ENCODE assay signal across 18 cellular contexts in the genomic region with DNA sequence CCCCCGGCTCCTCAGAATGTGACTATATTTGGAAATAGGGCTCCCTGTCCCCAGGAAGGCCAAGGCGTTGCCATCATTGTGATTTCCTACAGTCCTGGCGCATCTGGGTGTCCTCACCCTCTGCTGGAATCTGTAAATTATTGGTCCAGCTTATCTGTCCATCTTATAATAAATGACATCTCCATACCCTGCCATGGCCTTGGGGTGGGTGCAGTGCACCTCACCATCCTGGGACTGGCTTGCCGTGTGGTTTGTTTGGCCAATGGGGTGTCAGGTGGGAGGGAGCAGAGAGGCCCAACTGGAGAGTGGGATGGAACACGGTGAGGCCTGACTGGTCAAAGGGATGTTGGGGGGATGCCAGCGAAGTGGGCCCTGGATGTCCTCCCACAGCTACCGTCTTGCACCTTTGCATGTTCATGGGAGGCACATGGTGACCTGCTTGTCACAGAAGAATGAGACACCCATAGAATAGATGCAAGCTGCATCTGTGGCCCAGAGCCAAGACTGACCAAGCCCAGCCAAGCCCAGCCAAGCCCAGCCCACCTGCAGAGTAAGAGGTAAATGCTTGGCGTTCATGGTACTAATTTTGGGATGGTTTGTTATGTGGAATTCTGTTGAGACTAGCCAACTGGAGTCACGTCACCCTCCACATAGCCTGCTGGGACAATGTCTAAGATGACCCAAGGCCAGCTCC. TPM values are rescaled to one million over a fixed set of nuclear protein-coding genes. Genes with fewer than 3 reads are reported as not detected.
DNase-seq lines count a peak whose midpoint lies in the region; ATAC-seq, FAIRE-seq and TF ChIP-seq lines count a peak whose summit lies in the region.
"Had no signal": no experiment of that assay in that cellular context is flagged by ENCODE, and none has a peak within 500 bp of the region (broad histone marks: within the 10 kb centered on the region; RNA-seq: fewer than 3 reads in every experiment).

No MANE protein-coding gene starts in this region.

- H3K9ac ChIP-seq in K562 (ENCODE audit: insufficient read depth in 1 of 2, low read depth in 2 of 2, low read length in 2 of 2): peak overlapping the region; percentile 45 to 64; a peak in 2 of 4 replicates

- H3K9me3 ChIP-seq in K562 (replicated peaks; ENCODE audit: control insufficient read depth, insufficient read depth, low read depth, low read length) (no peaks in the 10 kb centered on the region), psoas muscle (no peaks in the 10 kb centered on the region), esophagus squamous epithelium (no peaks in the 10 kb centered on the region)
- H3K9me3 ChIP-seq: Caco-2, esophagus muscularis mucosa, left lung, upper lobe of left lung had no signal

- ATAC-seq in GM21717 (IDR thresholded peaks at IDR 0.05; ENCODE audit: unreplicated experiment) (peak; percentile 7), K562 (peak; percentile 10; the same call in 1 of the 3 replicates), psoas muscle (peak in 3 of 4 donors; percentile 13 to 35 (median 16)), HG02973 (IDR thresholded peaks at IDR 0.05; ENCODE audit: unreplicated experiment) (no peak)

- peaks cover 4% of the 10 kb centered on the region; the same call in 2 of the 3 replicates for H3K79me2 ChIP-seq in K562 (ENCODE audit: control insufficient read depth, insufficient read depth, low read length)

- H3K4me2 ChIP-seq in K562 (ENCODE audit: insufficient read depth, low read length): peak overlapping the region; percentile 55; the same call in 1 of the 2 replicates

- no peak for TF ChIP-seq POLR2A in K562 (conservative IDR thresholded peaks at IDR 0.05)
- TF ChIP-seq POLR2A in esophagus squamous epithelium (IDR thresholded peaks at IDR 0.05): no peak

- H4K20me1 ChIP-seq in K562 (replicated peaks; ENCODE audit: control insufficient read depth, insufficient read depth, low read length): no peaks in the 10 kb centered on the region; the same call in 1 of the 2 replicates

- peak; percentile 9 for DNase-seq in M059J (ENCODE audit: low read depth)
- no peak for DNase-seq in K562 (ENCODE audit: extremely low read depth in 1 of 4, low spot score in 3 of 4)
- DNase-seq in psoas muscle: no peak
- DNase-seq in DMS 273 (lab: John Stamatoyannopoulos, UW; ENCODE audit: unreplicated experiment): no peak
- no peak for DNase-seq in NCI-H446 treated with DMSO at 0.1 percent for 48 hours (lab: John Stamatoyannopoulos, UW)
- no peak for DNase-seq in esophagus squamous epithelium (lab: John Stamatoyannopoulos, UW)
- DNase-seq: activated CD8-positive, alpha-beta memory T cell treated with anti-CD3 and anti-CD28 coated beads, Interleukin-2, amount 50 U/mL, for 4 hours; activated gamma-delta T cell; Caco-2; effector memory CD4-positive, alpha-beta T cell; H9; NCI-H1694; RPMI8226; upper lobe of left lung had no signal

- H3K36me3 ChIP-seq in K562 (ENCODE audit: control insufficient read depth, insufficient read depth, low read length) (peaks cover 16% of the 10 kb centered on the region; the same call in 1 of the 3 replicates), psoas muscle (ENCODE audit: insufficient read depth in 1 of 2, low read depth in 1 of 2) (no peaks in the 10 kb centered on the region), esophagus squamous epithelium (peaks cover 0 to 7% (median 0%) of the 10 kb centered on the region in 3 donors)
- H3K36me3 ChIP-seq: upper lobe of left lung had no signal

- WGBS in K562 (ENCODE audit: insufficient coverage, low coverage, missing lambda C conversion rate): 46% methylated on average over 6 of the region's 9 CpGs
- 80 to 92% (median 91%) methylated on average over 9 of the region's 9 CpGs for WGBS in psoas muscle, 3 donors
- 73 to 83% methylated on average over 3 to 5 of the region's 9 CpGs for WGBS in esophagus squamous epithelium, 2 donors

- in situ Hi-C loops in K562 (cut with MboI): no loop called here

- TF ChIP-seq CTCF in K562 (IDR thresholded peaks at IDR 0.05 in 2 of 3, conservative IDR thresholded peaks at IDR 0.05 in 1 of 3; ENCODE audit: insufficient read depth in 2 of 3, low read depth in 1 of 3, low read length in 3 of 3) (no peak), psoas muscle (IDR thresholded peaks at IDR 0.05) (no peak), esophagus squamous epithelium (IDR thresholded peaks at IDR 0.05) (no peak)

- CTCF ChIA-PET in K562 (lab: Yijun Ruan, JAX; ENCODE audit: low intra/inter-chr PET ratio): no interaction called here

- TF ChIP-seq EP300 in K562 (IDR thresholded peaks at IDR 0.05; ENCODE audit: low read length): no peak

- H3K27me3 ChIP-seq in K562 (ENCODE audit: control insufficient read depth in 2 of 2, insufficient read depth in 2 of 2, low read length in 2 of 2): no peaks in the 10 kb centered on the region
- H3K27me3 ChIP-seq in psoas muscle (ENCODE audit: insufficient read depth in 3 of 3, low read length in 2 of 3): no peaks in the 10 kb centered on the region
- no peaks in the 10 kb centered on the region for H3K27me3 ChIP-seq in esophagus squamous epithelium
- H3K27me3 ChIP-seq: esophagus muscularis mucosa, left lung, upper lobe of left lung had no signal

- H2AFZ ChIP-seq in K562 (ENCODE audit: low read depth, low read length): peak overlapping the region; percentile 84; the same call in 1 of the 2 replicates

- H3K9me1 ChIP-seq in K562 (ENCODE audit: control insufficient read depth, insufficient read depth, low read length): peaks cover 8% of the 10 kb centered on the region

- POLR2A ChIA-PET in K562 (lab: Yijun Ruan, JAX): interaction anchor here (1.4 kb wide), 1 partner anchor 40 kb away, joined by 7 read pairs; no protein-coding TSS in a partner anchor

- no TSS peak for BruUV-seq in K562 (replicated peaks; lab: Mats Ljungman, UMichigan)

- FAIRE-seq in K562 (lab: Jason Lieb, UNC): no peak

- intact Hi-C loops in K562 (cut with micrococcal nuclease) (no loop called here), psoas muscle (cut with DNase I) (no loop called here), esophagus squamous epithelium (cut with DNase I) (no loop called here)

- no peak for TF ChIP-seq RAD21 in K562 (CRISPR knock-in tag; conservative IDR thresholded peaks at IDR 0.05 in 1 of 2, IDR thresholded peaks at IDR 0.05 in 1 of 2)

- H3K4me3 ChIP-seq in K562 (no peak overlapping the region), psoas muscle (peak overlapping the region; percentile 26), esophagus squamous epithelium (no peak overlapping the region)
- H3K4me3 ChIP-seq: esophagus muscularis mucosa, left lung, upper lobe of left lung had no signal

- H3K4me1 ChIP-seq in K562 (replicated peaks in 1 of 2; ENCODE audit: control insufficient read depth in 2 of 2, insufficient read depth in 2 of 2, low read length in 2 of 2): peaks cover 15 to 20% of the 10 kb centered on the region in 2 experiments; a peak in 4 of 5 replicates
- peaks cover 13% of the 10 kb centered on the region for H3K4me1 ChIP-seq in psoas muscle
- H3K4me1 ChIP-seq in esophagus squamous epithelium: peaks cover 0 to 10% (median 9%) of the 10 kb centered on the region in 3 donors
- H3K4me1 ChIP-seq: esophagus muscularis mucosa had no signal

- peak overlapping the region; percentile 83; the same call in 2 of the 3 replicates for H3K27ac ChIP-seq in K562 (ENCODE audit: extremely low read depth, low read depth, low read length)
- no peak overlapping the region for H3K27ac ChIP-seq in psoas muscle
- H3K27ac ChIP-seq in esophagus squamous epithelium: peak overlapping the region in 1 of 4 donors; percentile 4
- H3K27ac ChIP-seq: esophagus muscularis mucosa had no signal

RNA-seq across cellular contexts. Expression of gene LRRC27, which starts 11.1 kb away (rescaled TPM):
- 3.5 and 4.0 TPM in 2 replicates for total RNA-seq in M059J (2014; rRNA removed; shearing (Covaris generic))
- 8.1 and 11.5 TPM in 2 replicates for total RNA-seq in K562 (2011; cell fraction: chromatin; rRNA removed; ENCODE audit: low replicate concordance)
- 4.9 and 5.3 TPM in 2 replicates for total RNA-seq in K562 (2011; cell fraction: nucleolus; rRNA removed)
- 4.6 and 5.2 TPM in 2 replicates for total RNA-seq in K562 (2011; cell fraction: nucleoplasm; rRNA removed)
- total RNA-seq in K562 (2014; rRNA removed): 1.00 and 2.2 TPM in 2 replicates
- 1.3 and 1.5 TPM in 2 replicates for total RNA-seq in K562 (2014; rRNA removed; fragmentation: Illumina TruSeq; extraction: Trizol)
- 1.2 and 1.3 TPM in 2 replicates for total RNA-seq in K562 (2015; rRNA removed; fragmentation: Illumina TruSeq; extraction: Trizol)
- 2.3 TPM in 2 replicates for total RNA-seq in K562 (2021)
- polyA plus RNA-seq in K562 (2011; rRNA removed): 2.2 and 2.3 TPM in 2 replicates
- 1.8 and 2.2 TPM in 2 replicates for polyA plus RNA-seq in K562 (2011; cell fraction: cytosol; rRNA removed)
- 7.7 and 13.9 TPM in 2 replicates for polyA plus RNA-seq in K562 (2011; cell fraction: nucleus; rRNA removed)
- polyA plus RNA-seq in K562 (2012): 1.8 and 5.9 TPM in 2 replicates
- polyA plus RNA-seq in K562 (2014; fragmentation: Illumina TruSeq; extraction: Trizol): 1.4 and 2.6 TPM in 2 replicates
- under 1 TPM; 0.10 to 0.38 TPM for polyA plus RNA-seq in K562 (2014; fragmentation: Nextera tagmentation; extraction: Ambion mirVana)
- polyA plus RNA-seq in K562 (2014; rRNA removed): 1.7 and 2.7 TPM in 2 replicates
- polyA minus RNA-seq in K562 (2011; rRNA and poly(A)+ RNA removed): 0.93 and 1.4 TPM in 2 replicates
- polyA minus RNA-seq in K562 (2011; cell fraction: cytosol; rRNA and poly(A)+ RNA removed): 0.86 TPM in 1 of 2 replicates, not detected in the other
- polyA minus RNA-seq in K562 (2011; cell fraction: nucleus; rRNA and poly(A)+ RNA removed): 2.7 and 3.3 TPM in 2 replicates
- 1 to 10 TPM; 2.2 to 2.9 (median 2.4) TPM for total RNA-seq in psoas muscle
- 1 to 10 TPM; 2.3 to 8.3 (median 4.3) TPM for polyA plus RNA-seq in psoas muscle
- total RNA-seq in esophagus squamous epithelium: 1 to 10 TPM; 1.5 to 5.3 (median 2.4) TPM

RNA-seq across cellular contexts. Expression of gene STK32C, which starts 13.2 kb away (rescaled TPM):
- 0.71 and 3.6 TPM in 2 replicates for total RNA-seq in M059J (2014; rRNA removed; shearing (Covaris generic))
- 6.5 and 11.6 TPM in 2 replicates for total RNA-seq in K562 (2011; cell fraction: chromatin; rRNA removed; ENCODE audit: low replicate concordance)
- total RNA-seq in K562 (2011; cell fraction: nucleolus; rRNA removed): 13.8 and 19.2 TPM in 2 replicates
- 12.1 and 15.1 TPM in 2 replicates for total RNA-seq in K562 (2011; cell fraction: nucleoplasm; rRNA removed)
- 15.4 and 20.6 TPM in 2 replicates for total RNA-seq in K562 (2014; rRNA removed)
- total RNA-seq in K562 (2014; rRNA removed; fragmentation: Illumina TruSeq; extraction: Trizol): 4.5 and 5.1 TPM in 2 replicates
- total RNA-seq in K562 (2015; rRNA removed; fragmentation: Illumina TruSeq; extraction: Trizol): 6.5 and 8.3 TPM in 2 replicates
- total RNA-seq in K562 (2021): 11.5 and 14.1 TPM in 2 replicates
- 8.2 and 8.9 TPM in 2 replicates for polyA plus RNA-seq in K562 (2011; rRNA removed)
- 5.6 and 6.4 TPM in 2 replicates for polyA plus RNA-seq in K562 (2011; cell fraction: cytosol; rRNA removed)
- polyA plus RNA-seq in K562 (2011; cell fraction: nucleus; rRNA removed): 12.3 and 14.7 TPM in 2 replicates
- polyA plus RNA-seq in K562 (2012): 11.5 and 18.9 TPM in 2 replicates
- polyA plus RNA-seq in K562 (2014; fragmentation: Illumina TruSeq; extraction: Trizol): 4.7 and 9.7 TPM in 2 replicates
- 1 to 10 TPM; 1.5 to 2.4 TPM for polyA plus RNA-seq in K562 (2014; fragmentation: Nextera tagmentation; extraction: Ambion mirVana)
- 18.5 and 20.9 TPM in 2 replicates for polyA plus RNA-seq in K562 (2014; rRNA removed)
- polyA minus RNA-seq in K562 (2011; rRNA and poly(A)+ RNA removed): 4.0 and 5.7 TPM in 2 replicates
- polyA minus RNA-seq in K562 (2011; cell fraction: cytosol; rRNA and poly(A)+ RNA removed): 3.5 and 3.9 TPM in 2 replicates
- 8.2 and 8.3 TPM in 2 replicates for polyA minus RNA-seq in K562 (2011; cell fraction: nucleus; rRNA and poly(A)+ RNA removed)
- total RNA-seq in psoas muscle: 1 to 10 TPM; 5.6 to 7.0 (median 6.1) TPM
- 10 to 100 TPM in 1 of 3 donors, 1 to 10 TPM in 2; 3.6 to 11.7 (median 8.1) TPM for polyA plus RNA-seq in psoas muscle
- total RNA-seq in esophagus squamous epithelium: 1 to 10 TPM; 2.3 to 5.5 (median 2.6) TPM
